2 cellular contexts compared by ENCODE assay signal in genomic region chr7:97123115-97123514, GRCh38. TPM values are rescaled to one million over a fixed set of nuclear protein-coding genes. Genes with fewer than 3 reads are reported as not detected.
DNase-seq lines count a peak whose midpoint lies in the region; ATAC-seq, FAIRE-seq and TF ChIP-seq lines count a peak whose summit lies in the region.
"Not testable (repeated sequence)": the region's sequence is repeated elsewhere in the genome, so short reads cannot be mapped to it uniquely, and the experiment has no call there.

No MANE protein-coding gene starts in this region.

- 66% methylated on average over 2 of the region's 2 CpGs for WGBS in K562 (ENCODE audit: insufficient coverage, low coverage, missing lambda C conversion rate)

- H3K27me3 ChIP-seq in K562 (ENCODE audit: control insufficient read depth in 2 of 2, insufficient read depth in 2 of 2, low read length in 2 of 2), result not testable (repeated sequence)

- TF ChIP-seq POLR2A in K562 (conservative IDR thresholded peaks at IDR 0.05), result not testable (repeated sequence)

- not testable (repeated sequence) for TF ChIP-seq EP300 in K562 (IDR thresholded peaks at IDR 0.05; ENCODE audit: low read length)

- not testable (repeated sequence) for TF ChIP-seq CTCF in HEK293 (tag by site-specific recombination; IDR thresholded peaks at IDR 0.05); K562 (IDR thresholded peaks at IDR 0.05 in 2 of 3, conservative IDR thresholded peaks at IDR 0.05 in 1 of 3; ENCODE audit: insufficient read depth in 2 of 3, low read depth in 1 of 3, low read length in 3 of 3)

- H4K20me1 ChIP-seq in K562 (replicated peaks; ENCODE audit: control insufficient read depth, insufficient read depth, low read length), result not testable (repeated sequence)

- not testable (repeated sequence) for H3K4me1 ChIP-seq in HEK293 (ENCODE audit: control insufficient read depth, insufficient read depth, low read length)
- H3K4me1 ChIP-seq in K562 (replicated peaks in 1 of 2; ENCODE audit: control insufficient read depth in 2 of 2, insufficient read depth in 2 of 2, low read length in 2 of 2), result peaks cover 13 to 20% of the 10 kb centered on the region in 2 experiments; a peak in 4 of 5 replicates

- not testable (repeated sequence) for H3K9me3 ChIP-seq in HEK293 (ENCODE audit: control insufficient read depth, insufficient read depth, low read depth, low read length); K562 (replicated peaks; ENCODE audit: control insufficient read depth, insufficient read depth, low read depth, low read length)

- in situ Hi-C loops in K562 (cut with MboI), result not testable (repeated sequence)

- not testable (repeated sequence) for H3K4me2 ChIP-seq in K562 (ENCODE audit: insufficient read depth, low read length)

- intact Hi-C loops in K562 (cut with micrococcal nuclease), result not testable (repeated sequence)

- H2AFZ ChIP-seq in K562 (ENCODE audit: low read depth, low read length), result not testable (repeated sequence)

- H3K27ac ChIP-seq in HEK293 (ENCODE audit: extremely low read depth, low read depth, low read length); K562 (ENCODE audit: extremely low read depth, low read depth, low read length): not testable (repeated sequence)

- not testable (repeated sequence) for ATAC-seq in K562

- H3K79me2 ChIP-seq in K562 (ENCODE audit: control insufficient read depth, insufficient read depth, low read length), result peaks cover 99% of the 10 kb centered on the region

- CTCF ChIA-PET in HEK293 (lab: Yijun Ruan, JAX); K562 (lab: Yijun Ruan, JAX; ENCODE audit: low intra/inter-chr PET ratio): not testable (repeated sequence)

- BruUV-seq in K562 (replicated peaks; lab: Mats Ljungman, UMichigan), result not testable (repeated sequence)

- not testable (repeated sequence) for H3K9ac ChIP-seq in K562 (ENCODE audit: insufficient read depth in 1 of 2, low read depth in 2 of 2, low read length in 2 of 2)

- H3K4me3 ChIP-seq in HEK293 (ENCODE audit: low read depth, low read length); K562: not testable (repeated sequence)

- not testable (repeated sequence) for DNase-seq in K562 (ENCODE audit: extremely low read depth in 1 of 4, low spot score in 3 of 4)

- FAIRE-seq in K562 (lab: Jason Lieb, UNC), result not testable (repeated sequence)

- not testable (repeated sequence) for TF ChIP-seq RAD21 in K562 (CRISPR knock-in tag; conservative IDR thresholded peaks at IDR 0.05 in 1 of 2, IDR thresholded peaks at IDR 0.05 in 1 of 2)

- H3K36me3 ChIP-seq in HEK293 (ENCODE audit: control insufficient read depth in 2 of 2, insufficient read depth in 1 of 2, low read length in 2 of 2); K562 (ENCODE audit: control insufficient read depth, insufficient read depth, low read length): not testable (repeated sequence)

- POLR2A ChIA-PET in HEK293 (lab: Yijun Ruan, JAX); K562 (lab: Yijun Ruan, JAX): not testable (repeated sequence)

- not testable (repeated sequence) for H3K9me1 ChIP-seq in K562 (ENCODE audit: control insufficient read depth, insufficient read depth, low read length)

TF ChIP-seq in HEK293, 187 proteins besides CTCF, POLR2A, EP300 and RAD21:
- TF ChIP-seq ZNF146 (tag by site-specific recombination; IDR thresholded peaks at IDR 0.05), result peak; percentile 45; the same call in 1 of the 2 replicates

TF ChIP-seq in K562, 482 proteins besides CTCF, POLR2A, EP300 and RAD21:
- TF ChIP-seq ZNF146 (CRISPR knock-in tag; IDR thresholded peaks at IDR 0.05; ENCODE audit: unreplicated experiment), result peak; percentile 95
- peak; percentile 28; the same call in 1 of the 2 replicates for TF ChIP-seq SMARCA5 (IDR thresholded peaks at IDR 0.05)
- peak; percentile 47 to 76; a peak in 2 of 4 replicates for TF ChIP-seq KDM1A (IDR thresholded peaks at IDR 0.05)
- TF ChIP-seq BCOR (IDR thresholded peaks at IDR 0.05), result peak; percentile 60; the same call in 1 of the 2 replicates

RNA-seq across cellular contexts. Expression of gene SDHAF3, which starts 5.6 kb away (rescaled TPM):
- total RNA-seq in K562 (2011; cell fraction: chromatin; rRNA removed; ENCODE audit: low replicate concordance), result 7.7 and 30.7 TPM in 2 replicates
- 15.3 and 16.8 TPM in 2 replicates for total RNA-seq in K562 (2011; cell fraction: nucleolus; rRNA removed)
- total RNA-seq in K562 (2011; cell fraction: nucleoplasm; rRNA removed), result 17.1 and 30.9 TPM in 2 replicates
- total RNA-seq in K562 (2014; rRNA removed), result 51.5 and 73.8 TPM in 2 replicates
- 170 and 174 TPM in 2 replicates for total RNA-seq in K562 (2014; rRNA removed; fragmentation: Illumina TruSeq; extraction: Trizol)
- 188 and 230 TPM in 2 replicates for total RNA-seq in K562 (2015; rRNA removed; fragmentation: Illumina TruSeq; extraction: Trizol)
- 103 and 115 TPM in 2 replicates for total RNA-seq in K562 (2021)
- 63.4 and 134 TPM in 2 replicates for polyA plus RNA-seq in K562 (2011; rRNA removed)
- polyA plus RNA-seq in K562 (2011; cell fraction: cytosol; rRNA removed), result 16.4 and 17.9 TPM in 2 replicates
- 16.4 and 16.8 TPM in 2 replicates for polyA plus RNA-seq in K562 (2011; cell fraction: nucleus; rRNA removed)
- 70.7 and 116 TPM in 2 replicates for polyA plus RNA-seq in K562 (2012)
- polyA plus RNA-seq in K562 (2014; fragmentation: Illumina TruSeq; extraction: Trizol), result 103 and 145 TPM in 2 replicates
- 100 to 1,000 TPM; 336 to 403 TPM for polyA plus RNA-seq in K562 (2014; fragmentation: Nextera tagmentation; extraction: Ambion mirVana)
- polyA plus RNA-seq in K562 (2014; rRNA removed), result 94.7 and 108 TPM in 2 replicates
- polyA minus RNA-seq in K562 (2011; rRNA and poly(A)+ RNA removed), result 24.3 and 44.0 TPM in 2 replicates
- polyA minus RNA-seq in K562 (2011; cell fraction: cytosol; rRNA and poly(A)+ RNA removed), result 57.7 and 63.1 TPM in 2 replicates
- 16.7 and 22.7 TPM in 2 replicates for polyA minus RNA-seq in K562 (2011; cell fraction: nucleus; rRNA and poly(A)+ RNA removed)
